In the genomic region with DNA sequence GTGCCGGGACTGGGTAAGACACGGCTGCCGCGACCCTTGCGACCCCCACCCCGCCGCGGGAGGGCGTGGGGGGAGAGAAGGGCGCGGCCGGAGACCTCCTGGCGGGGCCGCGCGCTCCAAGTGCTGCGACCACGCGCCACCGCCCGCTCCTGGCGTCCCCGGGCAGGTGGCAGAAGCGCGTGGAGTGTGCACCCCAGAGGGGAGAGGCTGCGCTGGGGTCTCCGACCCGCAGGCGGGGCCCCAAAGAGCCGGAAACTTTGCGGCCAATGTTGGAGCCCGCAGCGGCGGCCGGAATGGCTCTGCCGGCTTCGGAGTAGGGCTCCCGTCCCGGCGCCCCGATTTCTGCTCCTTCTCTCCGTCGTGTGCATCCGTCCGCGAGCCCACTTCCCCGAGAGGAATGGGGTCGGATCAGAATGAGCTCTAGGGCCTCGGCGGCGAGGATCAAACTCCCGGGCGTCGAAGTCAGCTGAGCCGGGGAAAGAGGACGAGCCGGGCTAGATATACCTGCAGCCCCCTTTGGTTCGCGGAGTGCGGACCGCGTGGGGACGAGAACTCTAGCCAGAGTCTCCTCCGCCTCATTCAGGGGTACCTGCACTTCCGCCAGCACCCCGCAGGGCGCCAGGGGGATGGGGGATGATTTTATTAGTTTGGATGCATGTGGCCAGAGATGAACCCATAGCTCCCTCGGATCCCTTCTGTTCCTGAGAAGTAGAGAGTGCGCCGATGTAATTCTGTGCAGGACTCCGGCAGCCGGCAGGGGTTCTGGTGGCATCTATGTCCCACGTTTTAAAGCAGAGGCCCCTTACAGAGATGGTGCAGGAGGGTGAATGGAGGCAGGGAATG, we compare ENCODE assay signal across 8 cellular contexts. TPM values are rescaled to one million over a fixed set of nuclear protein-coding genes. Genes with fewer than 3 reads are reported as not detected.
DNase-seq lines count a peak whose midpoint lies in the region; ATAC-seq, FAIRE-seq and TF ChIP-seq lines count a peak whose summit lies in the region.

No MANE protein-coding gene starts in this region.

- DNase-seq in cardiac muscle cell (ENCODE audit: low read depth in 1 of 2, low spot score in 1 of 2) (no peak), cardiac septum (ENCODE audit: low spot score) (no peak), D721Med (ENCODE audit: insufficient read length, low spot score) (no peak), cerebellar cortex (ENCODE audit: low spot score) (no peak), NCI-H128 (lab: John Stamatoyannopoulos, UW; ENCODE audit: unreplicated experiment) (no peak)
- DNase-seq in activated T-cell treated with anti-CD3 and anti-CD28 coated beads, Interleukin-2, amount 50 U/mL, for 4 hours = no peak
- peak; percentile 14 to 24 for DNase-seq in stimulated activated naive CD8-positive, alpha-beta T cell treated with anti-CD3 and anti-CD28 coated beads, Interleukin-15, amount 100 ng/mL, for 72 hours

- TF ChIP-seq CTCF in cardiac muscle cell (IDR thresholded peaks at IDR 0.05; ENCODE audit: low read depth, low read length) (no peak), D721Med (IDR thresholded peaks at IDR 0.05; ENCODE audit: insufficient read depth, missing control alignments) (no peak)

- H3K4me1 ChIP-seq in cardiac muscle cell (ENCODE audit: low read depth) (no peaks in the 10 kb centered on the region), iPS-20b (ENCODE audit: insufficient read depth, low read length) (peaks cover 7% of the 10 kb centered on the region)

- H3K27ac Mint-ChIP-seq in stimulated activated naive CD8-positive, alpha-beta T cell treated with anti-CD3 and anti-CD28 coated beads, Interleukin-15, amount 100 ng/mL, for 72 hours = no peak overlapping the region

- H3K27ac ChIP-seq in cardiac muscle cell (no peak overlapping the region), iPS-20b (ENCODE audit: low read length) (no peak overlapping the region)

- FAIRE-seq in D721Med (lab: Jason Lieb, UNC) = no peak

- ATAC-seq in activated T-cell treated with anti-CD3 and anti-CD28 coated beads, Interleukin-2, amount 50 U/mL, for 4 hours = peak; percentile 29 to 42
- ATAC-seq in stimulated activated naive CD8-positive, alpha-beta T cell treated with anti-CD3 and anti-CD28 coated beads, Interleukin-15, amount 100 ng/mL, for 72 hours = peak; percentile 47

- H3K27me3 ChIP-seq in cardiac muscle cell (peaks cover 45% of the 10 kb centered on the region), iPS-20b (ENCODE audit: insufficient read depth, low read length) (peaks cover 87% of the 10 kb centered on the region)

- no peaks in the 10 kb centered on the region for H3K36me3 Mint-ChIP-seq in activated T-cell treated with anti-CD3 and anti-CD28 coated beads, Interleukin-2, amount 50 U/mL, for 4 hours (ENCODE audit: insufficient read depth)

- peaks cover 12% of the 10 kb centered on the region for H3K4me1 Mint-ChIP-seq in activated T-cell treated with anti-CD3 and anti-CD28 coated beads, Interleukin-2, amount 50 U/mL, for 4 hours (ENCODE audit: low read depth)
- peaks cover 16% of the 10 kb centered on the region for H3K4me1 Mint-ChIP-seq in stimulated activated naive CD8-positive, alpha-beta T cell treated with anti-CD3 and anti-CD28 coated beads, Interleukin-15, amount 100 ng/mL, for 72 hours

- H3K4me3 Mint-ChIP-seq in activated T-cell treated with anti-CD3 and anti-CD28 coated beads, Interleukin-2, amount 50 U/mL, for 4 hours = peak overlapping the region; percentile 67
- H3K4me3 Mint-ChIP-seq in stimulated activated naive CD8-positive, alpha-beta T cell treated with anti-CD3 and anti-CD28 coated beads, Interleukin-15, amount 100 ng/mL, for 72 hours = peak overlapping the region; percentile 63 to 80

- H3K9me3 ChIP-seq in cardiac muscle cell (ENCODE audit: low read depth) = no peaks in the 10 kb centered on the region
- H3K9me3 ChIP-seq in iPS-20b (ENCODE audit: insufficient read depth, low read depth, low read length) = no peaks in the 10 kb centered on the region

- H3K4me3 ChIP-seq in cardiac muscle cell = peak overlapping the region; percentile 39
- peak overlapping the region; percentile 63 for H3K4me3 ChIP-seq in iPS-20b (ENCODE audit: low read length)

- no peak overlapping the region for H3K9ac ChIP-seq in iPS-20b (ENCODE audit: low read depth, low read length)

- H3K9me3 Mint-ChIP-seq in activated T-cell treated with anti-CD3 and anti-CD28 coated beads, Interleukin-2, amount 50 U/mL, for 4 hours = no peaks in the 10 kb centered on the region
- no peaks in the 10 kb centered on the region for H3K9me3 Mint-ChIP-seq in stimulated activated naive CD8-positive, alpha-beta T cell treated with anti-CD3 and anti-CD28 coated beads, Interleukin-15, amount 100 ng/mL, for 72 hours

- intact Hi-C loops in cardiac septum (cut with DNase I) = loop anchor here (5.0 to 10.0 kb wide), 2 partner anchors 185 to 278 kb away; a partner anchor contains a TSS

- H3K27me3 Mint-ChIP-seq in activated T-cell treated with anti-CD3 and anti-CD28 coated beads, Interleukin-2, amount 50 U/mL, for 4 hours (ENCODE audit: low read depth) = peaks cover 61% of the 10 kb centered on the region
- peaks cover 90% of the 10 kb centered on the region for H3K27me3 Mint-ChIP-seq in stimulated activated naive CD8-positive, alpha-beta T cell treated with anti-CD3 and anti-CD28 coated beads, Interleukin-15, amount 100 ng/mL, for 72 hours

- H3K36me3 ChIP-seq in cardiac muscle cell = no peaks in the 10 kb centered on the region
- no peaks in the 10 kb centered on the region for H3K36me3 ChIP-seq in iPS-20b (ENCODE audit: insufficient read depth, low read depth, low read length)

RNA-seq across cellular contexts. Expression of a gene that starts 0.8 kb away (rescaled TPM):
- total RNA-seq in cardiac muscle cell (2.4 and 7.6 TPM in 2 replicates), cardiac septum (0.78 TPM)
- polyA plus RNA-seq in cardiac muscle cell = 0.71 and 4.8 TPM in 2 replicates
- total RNA-seq in activated T-cell treated with anti-CD3 and anti-CD28 coated beads, Interleukin-2, amount 50 U/mL, for 4 hours = not detected

Comparison
In these comparisons a context has a peak if more than half of its experiments do, and no peak if none do; other contexts are left out.
1. DNase-seq: peak in stimulated activated naive CD8-positive, alpha-beta T cell treated with anti-CD3 and anti-CD28 coated beads, Interleukin-15, amount 100 ng/mL, for 72 hours (2 of 2); none in cardiac muscle cell (0 of 2), cardiac septum (single experiment), activated T-cell treated with anti-CD3 and anti-CD28 coated beads, Interleukin-2, amount 50 U/mL, for 4 hours (single experiment), D721Med (single experiment), cerebellar cortex (single experiment) and NCI-H128 (single experiment).